8 cellular contexts compared by ENCODE assay signal in genomic region chr17:78748048-78748729, GRCh38. TPM values are rescaled to one million over a fixed set of nuclear protein-coding genes. Genes with fewer than 3 reads are reported as not detected.
A peak's percentile ranks its signal among the peaks of the same experiment; 100 is the strongest.
DNase-seq lines count a peak whose midpoint lies in the region; ATAC-seq and TF ChIP-seq lines count a peak whose summit lies in the region.

No MANE protein-coding gene starts in this region.

- TF ChIP-seq CTCF in HL-60 (IDR thresholded peaks at IDR 0.05; ENCODE audit: insufficient read depth, low read length): no peak
- TF ChIP-seq CTCF in psoas muscle (IDR thresholded peaks at IDR 0.05): no peak
- no peak for TF ChIP-seq CTCF in WERI-Rb-1 (IDR thresholded peaks at IDR 0.05; ENCODE audit: low read depth, low read length)

- peak; percentile 15 to 73 for DNase-seq in HL-60 (ENCODE audit: low read depth in 1 of 2, low spot score in 1 of 2)
- DNase-seq in caudate nucleus (lab: John Stamatoyannopoulos, UW): no peak
- DNase-seq in psoas muscle: no peak
- no peak for DNase-seq in NCI-H2081 (lab: John Stamatoyannopoulos, UW)
- no peak for DNase-seq in medulla oblongata (ENCODE audit: extremely low spot score)
- no peak for DNase-seq in NCI-H748 (lab: John Stamatoyannopoulos, UW; ENCODE audit: unreplicated experiment)
- no peak for DNase-seq in WERI-Rb-1

- no peaks in the 10 kb centered on the region for H3K36me3 ChIP-seq in psoas muscle (ENCODE audit: insufficient read depth in 1 of 2, low read depth in 1 of 2)
- H3K36me3 ChIP-seq in WERI-Rb-1: peaks cover 9% of the 10 kb centered on the region

- peak overlapping the region; percentile 79 for H3K27ac ChIP-seq in HL-60 (replicated peaks)
- peak overlapping the region; percentile 48 for H3K27ac ChIP-seq in caudate nucleus (ENCODE audit: low read depth, low read length)
- H3K27ac ChIP-seq in psoas muscle: peak overlapping the region; percentile 47
- no peak overlapping the region for H3K27ac ChIP-seq in WERI-Rb-1

- intact Hi-C loops in psoas muscle (cut with DNase I): no loop called here

- 68 to 78% (median 72%) methylated on average over 6 of the region's 6 CpGs for WGBS in psoas muscle, 3 donors

- H3K9me3 ChIP-seq in psoas muscle (no peaks in the 10 kb centered on the region), WERI-Rb-1 (ENCODE audit: severe bottlenecking) (no peaks in the 10 kb centered on the region)

- no peak overlapping the region for H3K4me3 ChIP-seq in HL-60 (replicated peaks; ENCODE audit: insufficient read depth, low read length)
- no peak overlapping the region for H3K4me3 ChIP-seq in psoas muscle
- no peak overlapping the region for H3K4me3 ChIP-seq in WERI-Rb-1 (ENCODE audit: low read depth, low read length)

- peaks cover 70% of the 10 kb centered on the region for H3K4me1 ChIP-seq in psoas muscle

- H3K27me3 ChIP-seq in HL-60 (ENCODE audit: insufficient read depth, poor library complexity, severe bottlenecking) (no peaks in the 10 kb centered on the region), psoas muscle (ENCODE audit: insufficient read depth in 3 of 3, low read length in 2 of 3) (no peaks in the 10 kb centered on the region), WERI-Rb-1 (ENCODE audit: insufficient read depth, low read depth, severe bottlenecking) (no peaks in the 10 kb centered on the region)

- ATAC-seq in GM19467 (IDR thresholded peaks at IDR 0.05; ENCODE audit: unreplicated experiment): peak; percentile 50
- ATAC-seq in psoas muscle: no peak

RNA-seq across cellular contexts. Expression of gene CYTH1, which starts 33.9 kb away (rescaled TPM):
- total RNA-seq in psoas muscle: 10 to 100 TPM; 25.6 to 40.4 (median 34.0) TPM
- 10 to 100 TPM; 18.7 to 38.0 (median 23.9) TPM for polyA plus RNA-seq in psoas muscle

Comparison
In these comparisons a context has a peak if more than half of its experiments do, and no peak if none do; other contexts are left out.
1. DNase-seq: peak in HL-60 (2 of 2); none in caudate nucleus (0 of 61), psoas muscle (0 of 2), NCI-H2081 (0 of 2), medulla oblongata (single experiment), NCI-H748 (single experiment) and WERI-Rb-1 (single experiment).